ENCODE assay signal across 22 cellular contexts in the genomic region with DNA sequence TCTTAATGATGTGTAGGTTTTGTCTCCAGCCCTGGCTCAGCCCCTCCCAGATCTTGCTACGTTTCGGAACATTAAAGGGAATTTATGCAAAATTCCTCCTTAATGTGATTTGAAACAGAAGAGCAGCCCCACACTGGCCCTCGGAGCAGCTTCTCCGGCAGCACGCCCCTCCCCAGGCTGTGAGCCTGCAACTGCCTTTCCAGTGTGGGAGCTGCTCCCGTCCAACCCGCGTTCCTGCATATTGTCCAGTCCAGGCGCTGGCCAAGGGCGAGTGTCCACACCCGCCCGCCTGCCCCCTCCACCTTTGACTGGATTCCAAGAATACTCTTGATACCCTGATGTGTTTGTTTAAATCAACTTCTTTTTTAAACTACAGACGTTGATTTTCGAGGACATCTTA.
"Had no signal": no experiment of that assay in that cellular context is flagged by ENCODE, and none has a peak within 500 bp of the region (broad histone marks: within the 10 kb centered on the region; RNA-seq: fewer than 3 reads in every experiment).

No MANE protein-coding gene starts in this region.

- ATAC-seq: activated CD8-positive, alpha-beta memory T cell treated with anti-CD3 and anti-CD28 coated beads, Interleukin-2, amount 10 ng/mL, durations not matched to agents 7 days and 5 days; activated T-helper 17 cell treated with anti-CD3 and anti-CD28 coated beads, Interleukin-2, amount 50 U/mL, for 72 hours; body of pancreas; left lung; stimulated activated naive CD8-positive, alpha-beta T cell treated with anti-CD3 and anti-CD28 coated beads, Interleukin-15, Interleukin-2, amounts not matched to agents 100 U/mL and 50 U/mL, for 24 hours; T-cell had no signal

- H3K4me1 ChIP-seq: colonic mucosa, left lung, pancreas had no signal

- H3K9me3 Mint-ChIP-seq: activated B cell treated with CpG ODN at 0.5 μM for 24 hours; activated CD4-positive, alpha-beta memory T cell treated with anti-CD3 and anti-CD28 coated beads for 36 hours; activated naive CD8-positive, alpha-beta T cell treated with anti-CD3 and anti-CD28 coated beads for 36 hours; activated T-helper 17 cell treated with anti-CD3 and anti-CD28 coated beads, Interleukin-2, amount 50 U/mL, for 72 hours; memory B cell; naive B cell; T-cell had no signal

- H3K27me3 ChIP-seq: body of pancreas, colonic mucosa, pancreas had no signal

- DNase-seq: activated B cell treated with CpG ODN at 0.5 μM for 24 hours; activated CD4-positive, alpha-beta memory T cell treated with anti-CD3 and anti-CD28 coated beads for 36 hours; activated CD4-positive, alpha-beta T cell treated with anti-CD3 and anti-CD28 coated beads for 4 hours; activated CD8-positive, alpha-beta memory T cell treated with anti-CD3 and anti-CD28 coated beads, Interleukin-2, amount 10 ng/mL, durations not matched to agents 7 days and 5 days; activated naive CD4-positive, alpha-beta T cell; activated naive CD8-positive, alpha-beta T cell treated with anti-CD3 and anti-CD28 coated beads for 36 hours; amniotic stem cell; central memory CD4-positive, alpha-beta T cell; colonic mucosa; foreskin melanocyte; naive B cell; stimulated activated CD4-positive, alpha-beta T cell treated with anti-CD3 and anti-CD28 coated beads, Interleukin-2, amount 100 ng/mL, for 24 hours; stimulated activated naive CD8-positive, alpha-beta T cell treated with anti-CD3 and anti-CD28 coated beads, Interleukin-15, Interleukin-2, amounts not matched to agents 100 U/mL and 50 U/mL, for 24 hours; T-cell; trophoblast cell had no signal

- H3K27me3 Mint-ChIP-seq: activated T-helper 17 cell treated with anti-CD3 and anti-CD28 coated beads, Interleukin-2, amount 50 U/mL, for 72 hours had no signal

- H3K4me3 Mint-ChIP-seq: activated B cell treated with CpG ODN at 0.5 μM for 24 hours; activated CD4-positive, alpha-beta memory T cell treated with anti-CD3 and anti-CD28 coated beads for 36 hours; activated CD8-positive, alpha-beta memory T cell treated with anti-CD3 and anti-CD28 coated beads, Interleukin-2, amount 10 ng/mL, durations not matched to agents 7 days and 5 days; activated naive CD8-positive, alpha-beta T cell treated with anti-CD3 and anti-CD28 coated beads for 36 hours; activated T-helper 17 cell treated with anti-CD3 and anti-CD28 coated beads, Interleukin-2, amount 50 U/mL, for 72 hours; memory B cell; naive B cell; T-cell had no signal

- H3K4me3 ChIP-seq: body of pancreas, colonic mucosa, left lung, pancreas, SK-N-MC had no signal

- H3K4me1 Mint-ChIP-seq: activated B cell treated with CpG ODN at 0.5 μM for 24 hours; activated CD8-positive, alpha-beta memory T cell treated with anti-CD3 and anti-CD28 coated beads, Interleukin-2, amount 10 ng/mL, durations not matched to agents 7 days and 5 days; activated naive CD8-positive, alpha-beta T cell treated with anti-CD3 and anti-CD28 coated beads for 36 hours; activated T-helper 17 cell treated with anti-CD3 and anti-CD28 coated beads, Interleukin-2, amount 50 U/mL, for 72 hours; memory B cell; naive B cell had no signal

- H3K9me3 ChIP-seq: body of pancreas, colonic mucosa, left lung, pancreas had no signal

- H3K27ac ChIP-seq: body of pancreas, colonic mucosa, left lung, pancreas, SK-N-MC had no signal

- FAIRE-seq: keratinocyte, pancreas had no signal

- H3K36me3 ChIP-seq: colonic mucosa, left lung, pancreas had no signal

- H3K36me3 Mint-ChIP-seq: activated CD4-positive, alpha-beta memory T cell treated with anti-CD3 and anti-CD28 coated beads for 36 hours; activated CD8-positive, alpha-beta memory T cell treated with anti-CD3 and anti-CD28 coated beads, Interleukin-2, amount 10 ng/mL, durations not matched to agents 7 days and 5 days; activated naive CD8-positive, alpha-beta T cell treated with anti-CD3 and anti-CD28 coated beads for 36 hours; memory B cell; naive B cell; T-cell had no signal

- H3K27ac Mint-ChIP-seq: activated B cell treated with CpG ODN at 0.5 μM for 24 hours; activated CD4-positive, alpha-beta memory T cell treated with anti-CD3 and anti-CD28 coated beads for 36 hours; activated CD8-positive, alpha-beta memory T cell treated with anti-CD3 and anti-CD28 coated beads, Interleukin-2, amount 10 ng/mL, durations not matched to agents 7 days and 5 days; activated naive CD8-positive, alpha-beta T cell treated with anti-CD3 and anti-CD28 coated beads for 36 hours; activated T-helper 17 cell treated with anti-CD3 and anti-CD28 coated beads, Interleukin-2, amount 50 U/mL, for 72 hours; memory B cell; T-cell had no signal
